In the genomic region with DNA sequence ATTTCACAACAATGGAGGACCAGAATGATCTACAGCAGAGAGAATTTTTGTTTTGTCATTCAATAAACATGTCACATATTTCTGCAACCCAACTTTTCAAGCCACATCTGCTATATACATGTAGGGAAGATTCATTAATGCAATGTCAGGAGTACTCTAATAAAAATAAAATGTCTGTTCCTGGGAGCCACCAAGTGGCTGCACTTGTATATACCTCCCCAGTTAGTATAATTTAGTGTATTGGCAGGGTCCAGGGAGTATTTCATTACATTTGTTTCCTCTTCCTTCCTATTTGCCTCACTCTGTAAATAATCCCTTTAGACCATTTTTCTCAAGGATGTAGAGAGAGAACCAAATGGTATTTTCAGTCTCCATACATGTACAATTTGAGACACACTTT, we compare ENCODE assay signal across 15 cellular contexts.
A peak's percentile ranks its signal among the peaks of the same experiment; 100 is the strongest.
DNase-seq lines count a peak whose midpoint lies in the region; ATAC-seq and TF ChIP-seq lines count a peak whose summit lies in the region.
"Had no signal": no experiment of that assay in that cellular context is flagged by ENCODE, and none has a peak within 500 bp of the region (broad histone marks: within the 10 kb centered on the region; RNA-seq: fewer than 3 reads in every experiment).

No MANE protein-coding gene starts in this region.

- DNase-seq in NCI-H2107 treated with DMSO at 0.1 percent for 48 hours (lab: John Stamatoyannopoulos, UW; ENCODE audit: unreplicated experiment) (peak; percentile 9), NCI-H2107 (lab: John Stamatoyannopoulos, UW) (no peak), LNCaP clone FGC (ENCODE audit: low read depth) (no peak), amniotic epithelial cell (ENCODE audit: low read depth) (peak; percentile 49), myocyte (ENCODE audit: low read depth) (peak; percentile 0), upper lobe of right lung (no peak)
- DNase-seq: activated CD4-positive, alpha-beta memory T cell treated with anti-CD3 and anti-CD28 coated beads, Interleukin-2, amount 10 ng/mL, durations not matched to agents 7 days and 5 days; activated effector memory CD4-positive, alpha-beta T cell treated with Interleukin-2 at 50 U/mL for 16 hours; foreskin fibroblast; pancreas; Right ventricle myocardium superior; spleen had no signal

- ATAC-seq in GM18909 (IDR thresholded peaks at IDR 0.05; ENCODE audit: poor library complexity, unreplicated experiment), result no peak
- ATAC-seq in GM19328 (IDR thresholded peaks at IDR 0.05; ENCODE audit: unreplicated experiment), result no peak
- ATAC-seq in upper lobe of right lung, result no peak
- ATAC-seq: pancreas had no signal

- H3K27me3 ChIP-seq in upper lobe of right lung, result no peaks in the 10 kb centered on the region
- H3K27me3 ChIP-seq: ascending aorta, pancreas, spleen had no signal

- intact Hi-C loops in upper lobe of right lung (cut with DNase I), result no loop called here

- no peaks in the 10 kb centered on the region for H3K9me3 ChIP-seq in upper lobe of right lung
- H3K9me3 ChIP-seq: ascending aorta, pancreas, spleen had no signal

- no peaks in the 10 kb centered on the region for H3K4me1 ChIP-seq in upper lobe of right lung
- H3K4me1 ChIP-seq: ascending aorta, pancreas, spleen had no signal

- H3K27ac ChIP-seq in upper lobe of right lung, result no peak overlapping the region
- H3K27ac ChIP-seq: ascending aorta, pancreas, spleen had no signal

- TF ChIP-seq CTCF in LNCaP clone FGC (IDR thresholded peaks at IDR 0.05; ENCODE audit: control insufficient read depth, extremely low read depth, insufficient read depth) (peak; percentile 15; the same call in 1 of the 2 replicates), upper lobe of right lung (IDR thresholded peaks at IDR 0.05) (no peak)

- H3K36me3 ChIP-seq in upper lobe of right lung, result no peaks in the 10 kb centered on the region
- H3K36me3 ChIP-seq: ascending aorta, pancreas, spleen had no signal

- H3K4me3 ChIP-seq in LNCaP clone FGC (ENCODE audit: low read depth, low read length), result no peak overlapping the region
- no peak overlapping the region for H3K4me3 ChIP-seq in upper lobe of right lung
- H3K4me3 ChIP-seq: ascending aorta, pancreas, spleen had no signal

Comparison
In these comparisons a context has a peak if more than half of its experiments do, and no peak if none do; other contexts are left out.
1. DNase-seq: peak in NCI-H2107 treated with DMSO at 0.1 percent for 48 hours (single experiment), amniotic epithelial cell (single experiment) and myocyte (single experiment); none in NCI-H2107 (single experiment), LNCaP clone FGC (single experiment) and upper lobe of right lung (single experiment).